In genomic region chr14:50064993-50065392, GRCh38 we compare ENCODE assay signal across 8 cellular contexts. TPM values are rescaled to one million over a fixed set of nuclear protein-coding genes. Genes with fewer than 3 reads are reported as not detected.
DNase-seq lines count a peak whose midpoint lies in the region; ATAC-seq and TF ChIP-seq lines count a peak whose summit lies in the region.

No MANE protein-coding gene starts in this region.

- ATAC-seq in GM18520 (IDR thresholded peaks at IDR 0.05; ENCODE audit: unreplicated experiment) (peak; percentile 67), HG02840 (IDR thresholded peaks at IDR 0.05; ENCODE audit: low FRiP score, unreplicated experiment) (peak; percentile 67)

- H4K20me1 ChIP-seq in OCI-LY3 (ENCODE audit: insufficient read depth, low read length) (no peaks in the 10 kb centered on the region), osteoblast (ENCODE audit: insufficient read depth, low read length) (no peaks in the 10 kb centered on the region)

- no peaks in the 10 kb centered on the region for H3K9me3 ChIP-seq in OCI-LY3 (ENCODE audit: insufficient read depth, low read length)
- H3K9me3 ChIP-seq in osteoblast (ENCODE audit: low read depth, low read length) = no peaks in the 10 kb centered on the region

- DNase-seq in activated naive CD4-positive, alpha-beta T cell treated with anti-CD3 and anti-CD28 coated beads, Interleukin-2, amount 50 U/mL, for 16 hours = peak; percentile 62
- DNase-seq in osteoblast (ENCODE audit: insufficient read length, low spot score, missing footprints) = peak; percentile 87
- DNase-seq in cortex of kidney (lab: John Stamatoyannopoulos, UW) = no peak
- no peak for DNase-seq in NCI-H146 treated with DMSO at 0.1 percent for 48 hours (lab: John Stamatoyannopoulos, UW; ENCODE audit: unreplicated experiment)
- DNase-seq in HPDE6-E6E7 (ENCODE audit: extremely low spot score) = no peak

- H3K4me2 ChIP-seq in OCI-LY3 (ENCODE audit: low read length) (peak overlapping the region; percentile 90), osteoblast (ENCODE audit: insufficient read depth, low read length) (no peak overlapping the region)

- H3K36me3 ChIP-seq in OCI-LY3 (replicated peaks; ENCODE audit: low read depth, low read length) (no peaks in the 10 kb centered on the region), osteoblast (ENCODE audit: insufficient read depth, low read length) (no peaks in the 10 kb centered on the region)

- TF ChIP-seq CTCF in OCI-LY3 (IDR thresholded peaks at IDR 0.05; ENCODE audit: low read depth, low read length) = no peak
- TF ChIP-seq CTCF in osteoblast (IDR thresholded peaks at IDR 0.05; ENCODE audit: extremely low read depth, low read depth, low read length) = no peak

- H3K27ac ChIP-seq in OCI-LY3 (ENCODE audit: low read length) (peak overlapping the region; percentile 94), osteoblast (ENCODE audit: low read depth, low read length) (no peak overlapping the region)

- H3K4me1 ChIP-seq in OCI-LY3 (ENCODE audit: low read length) (peaks cover 87% of the 10 kb centered on the region), osteoblast (ENCODE audit: insufficient read depth, low read length) (peaks cover 43% of the 10 kb centered on the region)

- peaks cover 6% of the 10 kb centered on the region; the same call in 1 of the 2 replicates for H3K79me2 ChIP-seq in OCI-LY3 (ENCODE audit: low read length)
- H3K79me2 ChIP-seq in osteoblast (ENCODE audit: insufficient read depth, low read length) = no peaks in the 10 kb centered on the region

- peak overlapping the region; percentile 96 for H3K9ac ChIP-seq in OCI-LY3 (ENCODE audit: low read length)

- H2AFZ ChIP-seq in OCI-LY3 (ENCODE audit: low read depth, low read length) (no peak overlapping the region), osteoblast (ENCODE audit: low read length) (peak overlapping the region; percentile 56)

- H3K27me3 ChIP-seq in OCI-LY3 (ENCODE audit: low read depth, low read length) (no peaks in the 10 kb centered on the region), osteoblast (ENCODE audit: insufficient read depth, low read length) (no peaks in the 10 kb centered on the region)

- H3K4me3 ChIP-seq in OCI-LY3 (ENCODE audit: low read length) = no peak overlapping the region
- no peak overlapping the region for H3K4me3 ChIP-seq in osteoblast (ENCODE audit: insufficient read depth, low read length)

RNA-seq across cellular contexts. Expression of gene VCPKMT, which starts 51.4 kb away (rescaled TPM):
- total RNA-seq in osteoblast = 5.4 and 5.6 TPM in 2 replicates

Comparison
In these comparisons a context has a peak if more than half of its experiments do, and no peak if none do; other contexts are left out.
1. DNase-seq: peak in activated naive CD4-positive, alpha-beta T cell treated with anti-CD3 and anti-CD28 coated beads, Interleukin-2, amount 50 U/mL, for 16 hours (single experiment) and osteoblast (single experiment); none in cortex of kidney (single experiment), NCI-H146 treated with DMSO at 0.1 percent for 48 hours (single experiment) and HPDE6-E6E7 (single experiment).